In the genomic region with DNA sequence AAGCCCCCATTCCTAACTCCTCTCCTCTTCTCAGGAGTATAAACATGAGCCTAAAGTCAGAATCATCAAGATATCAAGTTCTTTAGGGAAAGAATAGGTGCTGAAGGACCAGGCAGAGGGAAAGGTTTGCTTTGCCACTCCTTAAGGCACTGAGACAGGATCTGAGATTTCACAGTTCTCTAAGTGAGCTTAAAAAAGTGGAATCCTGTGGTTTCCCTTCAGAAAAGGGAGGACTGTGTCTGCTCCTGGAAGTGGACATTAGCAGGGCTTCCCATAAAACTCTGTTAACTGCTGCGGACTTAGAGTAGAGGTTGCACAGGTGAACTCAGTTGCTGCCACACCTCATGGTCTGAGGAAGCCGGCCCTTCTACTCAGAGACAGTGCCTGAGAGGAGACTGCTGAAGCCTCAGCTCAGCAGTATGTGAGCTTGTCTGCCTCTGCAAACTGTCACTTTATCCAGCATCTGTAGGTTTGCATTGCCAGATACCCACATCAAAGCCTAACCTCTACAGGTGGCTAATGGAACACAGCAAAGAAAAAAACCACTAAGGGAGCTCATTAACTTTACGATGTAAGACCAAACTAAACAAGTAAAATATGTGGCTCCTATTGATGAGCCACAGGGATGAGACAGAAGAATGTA, we compare ENCODE assay signal across 10 cellular contexts. TPM values are rescaled to one million over a fixed set of nuclear protein-coding genes. Genes with fewer than 3 reads are reported as not detected.
A peak's percentile ranks its signal among the peaks of the same experiment; 100 is the strongest.
DNase-seq lines count a peak whose midpoint lies in the region; ATAC-seq and TF ChIP-seq lines count a peak whose summit lies in the region.
"Had no signal": no experiment of that assay in that cellular context is flagged by ENCODE, and none has a peak within 500 bp of the region (broad histone marks: within the 10 kb centered on the region; RNA-seq: fewer than 3 reads in every experiment).

No MANE protein-coding gene starts in this region.

- DNase-seq in CD4-positive, alpha-beta memory T cell, result peak; percentile 61 to 71 (median 67)
- DNase-seq in DND-41 (peak; percentile 75), PC-3 (peak; percentile 19), endodermal cell (peak; percentile 67), NCI-H2029 treated with DMSO at 0.1 percent for 48 hours (lab: John Stamatoyannopoulos, UW) (no peak), iPS-NIHi11 (ENCODE audit: low spot score) (no peak), NCI-H2171 treated with DMSO at 0.1 percent for 48 hours (lab: John Stamatoyannopoulos, UW) (no peak)
- DNase-seq: HCEC 1CT, natural killer cell had no signal

- peak; percentile 100 for ATAC-seq in DND-41 (ENCODE audit: insufficient read depth, low read depth)
- peak; percentile 70 for ATAC-seq in PC-3
- ATAC-seq: Right ventricle myocardium inferior had no signal

- no peaks in the 10 kb centered on the region for H3K36me3 ChIP-seq in CD4-positive, alpha-beta memory T cell (ENCODE audit: insufficient read depth, low read length)
- H3K36me3 ChIP-seq in DND-41 (ENCODE audit: insufficient read depth, low read length) (no peaks in the 10 kb centered on the region), PC-3 (ENCODE audit: low read depth, low read length) (0 out of 2 replicates have a peak, but pooled peaks cover 3% of the 10 kb centered on the region), endodermal cell (ENCODE audit: control insufficient read depth, insufficient read depth, low read length) (peaks cover 25% of the 10 kb centered on the region)

- CTCF ChIA-PET in CD4-positive, alpha-beta memory T cell (lab: Charles Lee; ENCODE audit: partially characterized antibody), result interaction anchor here (0.9 to 1.5 kb wide), 3 partner anchors 17 to 222 kb away, joined by 3 to 4 read pairs (median 4); partner anchors contain the start of gene CD274
- CTCF ChIA-PET in PC-3 (lab: Charles Lee), result no interaction called here

- peak overlapping the region in 1 of 2 donors; percentile 11 for H3K4me3 ChIP-seq in CD4-positive, alpha-beta memory T cell (ENCODE audit: low read length in 2 of 2)
- H3K4me3 ChIP-seq in DND-41 (ENCODE audit: low read depth in 1 of 2, low read length in 2 of 2), result no peak overlapping the region; a peak in 1 of 4 replicates
- H3K4me3 ChIP-seq in PC-3 (ENCODE audit: low read length), result no peak overlapping the region
- H3K4me3 ChIP-seq in endodermal cell (ENCODE audit: low read length), result peak overlapping the region; percentile 63

- peaks cover 0 to 23% of the 10 kb centered on the region in 2 donors for H3K36me3 Mint-ChIP-seq in CD4-positive, alpha-beta memory T cell
- peaks cover 34% of the 10 kb centered on the region for H3K36me3 Mint-ChIP-seq in endodermal cell (ENCODE audit: low read depth)
- H3K36me3 Mint-ChIP-seq: natural killer cell had no signal

- no peak overlapping the region for H3K27ac ChIP-seq in CD4-positive, alpha-beta memory T cell (ENCODE audit: low read depth, low read length)
- H3K27ac ChIP-seq in DND-41 (ENCODE audit: low read length) (peak overlapping the region; percentile 61; the same call in 1 of the 2 replicates), PC-3 (ENCODE audit: low read length) (peak overlapping the region; percentile 27; the same call in 1 of the 2 replicates), endodermal cell (ENCODE audit: low read depth, low read length) (no peak overlapping the region)

- H3K9me3 Mint-ChIP-seq in CD4-positive, alpha-beta memory T cell, result peaks cover 0 to 5% (median 0%) of the 10 kb centered on the region in 8 donors
- H3K9me3 Mint-ChIP-seq in endodermal cell, result peaks cover 33% of the 10 kb centered on the region
- H3K9me3 Mint-ChIP-seq: natural killer cell had no signal

- peak overlapping the region; percentile 5 to 74 (median 57) for H3K27ac Mint-ChIP-seq in CD4-positive, alpha-beta memory T cell
- peak overlapping the region; percentile 33 for H3K27ac Mint-ChIP-seq in endodermal cell
- H3K27ac Mint-ChIP-seq: natural killer cell had no signal

- TF ChIP-seq CTCF in DND-41 (IDR thresholded peaks at IDR 0.05; ENCODE audit: borderline replicate concordance, extremely low read depth, low read length, poor library complexity, severe bottlenecking), result no peak
- no peak for TF ChIP-seq CTCF in PC-3 (conservative IDR thresholded peaks at IDR 0.05; ENCODE audit: low read depth, low read length)
- TF ChIP-seq CTCF in endodermal cell (conservative IDR thresholded peaks at IDR 0.05), result no peak

- 59 to 71% methylated on average over 1 to 3 of the region's 3 CpGs for WGBS in endodermal cell (ENCODE audit: insufficient coverage in 1 of 2, insufficient read length in 1 of 2), 2 experiments

- H3K4me2 ChIP-seq in DND-41 (ENCODE audit: insufficient read depth, low read length), result peak overlapping the region; percentile 48
- peak overlapping the region; percentile 34; the same call in 1 of the 2 replicates for H3K4me2 ChIP-seq in PC-3 (ENCODE audit: low read length)

- H3K4me1 ChIP-seq in CD4-positive, alpha-beta memory T cell (ENCODE audit: insufficient read depth, low read length), result peaks cover 26% of the 10 kb centered on the region
- H3K4me1 ChIP-seq in DND-41 (ENCODE audit: insufficient read depth, low read length) (peaks cover 28% of the 10 kb centered on the region), PC-3 (ENCODE audit: insufficient read depth, low read length) (peaks cover 12% of the 10 kb centered on the region; the same call in 1 of the 2 replicates), endodermal cell (ENCODE audit: control insufficient read depth, insufficient read depth, low read length) (peaks cover 26% of the 10 kb centered on the region)

- H3K27me3 ChIP-seq in CD4-positive, alpha-beta memory T cell (ENCODE audit: insufficient read depth, low read length), result no peaks in the 10 kb centered on the region
- H3K27me3 ChIP-seq in DND-41 (ENCODE audit: insufficient read depth, low read length, poor library complexity) (no peaks in the 10 kb centered on the region), PC-3 (ENCODE audit: low read length) (no peaks in the 10 kb centered on the region), endodermal cell (ENCODE audit: control insufficient read depth, insufficient read depth, low read length, poor library complexity, severe bottlenecking) (no peaks in the 10 kb centered on the region)

- no peaks in the 10 kb centered on the region for H3F3A ChIP-seq in PC-3 (ENCODE audit: low read length, unreplicated experiment)

- no peaks in the 10 kb centered on the region for H3K9me2 ChIP-seq in PC-3 (replicated peaks; ENCODE audit: low read length)

- peaks cover 27 to 42% (median 32%) of the 10 kb centered on the region in 4 donors for H3K4me1 Mint-ChIP-seq in CD4-positive, alpha-beta memory T cell
- H3K4me1 Mint-ChIP-seq in endodermal cell, result peaks cover 29% of the 10 kb centered on the region

- no TSS peak for BruUV-seq in PC-3 (replicated peaks; lab: Mats Ljungman, UMichigan)

- POLR2A ChIA-PET in CD4-positive, alpha-beta memory T cell (lab: Charles Lee; ENCODE audit: partially characterized antibody), result interaction anchor here (0.5 to 1.5 kb wide), 2 partner anchors 44 to 330 kb away, joined by 5 to 10 read pairs; partner anchors contain the start of gene RIC1
- POLR2A ChIA-PET in PC-3 (lab: Charles Lee; ENCODE audit: unreplicated experiment), result no interaction called here

- H3K79me2 ChIP-seq in DND-41 (ENCODE audit: insufficient read depth, low read length) (peaks cover 25% of the 10 kb centered on the region; the same call in 1 of the 2 replicates), PC-3 (ENCODE audit: low read length) (peaks cover 48% of the 10 kb centered on the region)

- H3K27me3 Mint-ChIP-seq in CD4-positive, alpha-beta memory T cell, result no peaks in the 10 kb centered on the region
- no peaks in the 10 kb centered on the region for H3K27me3 Mint-ChIP-seq in endodermal cell (ENCODE audit: insufficient read depth)

- intact Hi-C loops in CD4-positive, alpha-beta memory T cell (cut with micrococcal nuclease), result loop anchor here (1.0 kb wide), 1 partner anchor 43 kb away; the partner anchor contains the start of gene RIC1
- intact Hi-C loops in PC-3 (cut with micrococcal nuclease), result no loop called here

- peaks cover 27% of the 10 kb centered on the region for H4K20me1 ChIP-seq in DND-41 (ENCODE audit: insufficient read depth, low read length)
- H4K20me1 ChIP-seq in PC-3 (ENCODE audit: low read length), result no peaks in the 10 kb centered on the region

- peak overlapping the region in 6 of 8 donors; percentile 0 to 77 (median 42) for H3K4me3 Mint-ChIP-seq in CD4-positive, alpha-beta memory T cell
- H3K4me3 Mint-ChIP-seq in endodermal cell, result peak overlapping the region; percentile 33
- H3K4me3 Mint-ChIP-seq: natural killer cell had no signal

- no peak overlapping the region for H3K9ac ChIP-seq in DND-41 (ENCODE audit: low read depth, low read length)
- no peak overlapping the region for H3K9ac ChIP-seq in PC-3 (ENCODE audit: low read length)
- no peak overlapping the region for H3K9ac ChIP-seq in endodermal cell (ENCODE audit: extremely low read depth, low read length, poor library complexity, severe bottlenecking)

- no peaks in the 10 kb centered on the region for H3K9me3 ChIP-seq in CD4-positive, alpha-beta memory T cell (ENCODE audit: control insufficient read depth in 1 of 2, low read length in 2 of 2)
- H3K9me3 ChIP-seq in DND-41 (ENCODE audit: insufficient read depth, low read length, severe bottlenecking), result no peaks in the 10 kb centered on the region
- no peaks in the 10 kb centered on the region for H3K9me3 ChIP-seq in PC-3 (ENCODE audit: low read length)
- peaks cover 46% of the 10 kb centered on the region for H3K9me3 ChIP-seq in endodermal cell (ENCODE audit: control insufficient read depth, low read length)

- no peak overlapping the region for H2AFZ ChIP-seq in DND-41 (ENCODE audit: low read depth, low read length)
- no peak overlapping the region for H2AFZ ChIP-seq in PC-3 (ENCODE audit: low read length)

RNA-seq across cellular contexts. Expression of gene RIC1, which starts 42.9 kb away (rescaled TPM):
- total RNA-seq in CD4-positive, alpha-beta memory T cell, result 10 to 100 TPM; 26.3 to 27.1 TPM
- polyA plus RNA-seq in CD4-positive, alpha-beta memory T cell, result 1 to 10 TPM; 2.4 to 7.6 TPM
- total RNA-seq in PC-3 (2014; rRNA removed) (13.3 and 16.0 TPM in 2 replicates), endodermal cell (10 to 100 TPM; 27.0 to 27.1 TPM)
- 16.5 TPM for polyA plus RNA-seq in endodermal cell (2013, experiment 1 of 2)
- polyA plus RNA-seq in endodermal cell (2013, experiment 2 of 2), result 17.4 TPM

Comparison
In these comparisons a context has a peak if more than half of its experiments do, and no peak if none do; other contexts are left out.
1. DNase-seq: peak in CD4-positive, alpha-beta memory T cell (5 of 5), DND-41 (single experiment), PC-3 (single experiment) and endodermal cell (single experiment); none in NCI-H2029 treated with DMSO at 0.1 percent for 48 hours (single experiment), iPS-NIHi11 (single experiment) and NCI-H2171 treated with DMSO at 0.1 percent for 48 hours (single experiment).
2. H3K27ac ChIP-seq: peak in DND-41 (single experiment) and PC-3 (single experiment); none in CD4-positive, alpha-beta memory T cell (single experiment) and endodermal cell (single experiment).